ENCODE assay signal across 18 cellular contexts in the genomic region with DNA sequence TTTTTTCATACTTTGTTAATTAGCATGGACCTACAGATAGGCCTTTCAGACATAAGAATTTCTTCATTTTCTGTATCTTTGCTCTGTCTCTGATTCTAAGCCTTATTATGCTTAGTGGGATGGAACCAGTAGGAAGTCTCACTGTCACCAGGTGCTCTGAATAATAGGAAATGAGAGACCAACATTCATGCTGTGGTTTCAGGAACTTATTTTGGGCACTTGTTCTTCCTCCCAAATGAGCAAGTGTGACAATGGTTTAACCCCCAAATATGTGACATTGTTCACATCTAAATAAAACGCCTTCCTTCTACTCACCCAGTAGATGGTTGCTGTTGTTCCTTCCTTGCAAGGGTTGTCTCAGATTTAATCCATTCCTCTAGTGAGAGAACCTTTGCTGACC.
A peak's percentile ranks its signal among the peaks of the same experiment; 100 is the strongest.
DNase-seq lines count a peak whose midpoint lies in the region; ATAC-seq, FAIRE-seq and TF ChIP-seq lines count a peak whose summit lies in the region.
"Had no signal": no experiment of that assay in that cellular context is flagged by ENCODE, and none has a peak within 500 bp of the region (broad histone marks: within the 10 kb centered on the region; RNA-seq: fewer than 3 reads in every experiment).

No MANE protein-coding gene starts in this region.

- peak; percentile 21 for FAIRE-seq in GM18507 (lab: Jason Lieb, UNC)
- FAIRE-seq: endometrium, G401.6 had no signal

- DNase-seq in GM18507 (ENCODE audit: extremely low spot score, insufficient read length, low read depth) (no peak), NAMALWA (ENCODE audit: low spot score) (peak; percentile 6), myocyte (ENCODE audit: low read depth) (peak; percentile 81), NCI-H2227 (lab: John Stamatoyannopoulos, UW; ENCODE audit: unreplicated experiment) (no peak), adrenal gland (no peak), Right ventricle myocardium superior (no peak), NCI-H1417 treated with DMSO at 0.1 percent for 48 hours (lab: John Stamatoyannopoulos, UW) (no peak)
- DNase-seq: activated CD4-positive, alpha-beta T cell treated with anti-CD3 and anti-CD28 coated beads, Interleukin-2, amount 50 U/mL, for 48 hours; activated effector memory CD4-positive, alpha-beta T cell treated with Interleukin-2 at 50 U/mL for 16 hours; CD4-positive, CD25-positive, alpha-beta regulatory T cell; glutamatergic neuron had no signal

- WGBS in adrenal gland, 4 donors: 59 to 90% (median 70%) methylated on average over 1 of the region's 1 CpG

- no peaks in the 10 kb centered on the region for H3K36me3 ChIP-seq in adrenal gland (replicated peaks in 1 of 2)
- H3K36me3 ChIP-seq: cardiac muscle cell, HAP-1 had no signal

- no peaks in the 10 kb centered on the region for H3K27me3 ChIP-seq in adrenal gland
- H3K27me3 ChIP-seq: cardiac muscle cell had no signal

- H3K27ac ChIP-seq in adrenal gland: no peak overlapping the region
- H3K27ac ChIP-seq: cardiac muscle cell, KMS-11, RWPE1 had no signal

- no peak for TF ChIP-seq POLR2A in adrenal gland (IDR thresholded peaks at IDR 0.05)

- no peaks in the 10 kb centered on the region for H3K4me1 ChIP-seq in adrenal gland (replicated peaks in 1 of 2)
- H3K4me1 ChIP-seq: HAP-1 had no signal

- ATAC-seq in HG02623 (IDR thresholded peaks at IDR 0.05; ENCODE audit: unreplicated experiment) (peak; percentile 79), Right ventricle myocardium superior (ENCODE audit: poor library complexity) (no peak)

- intact Hi-C loops in adrenal gland (cut with DNase I): no loop called here
- intact Hi-C loops in Right ventricle myocardium superior (cut with DNase I): no loop called here

- no peak overlapping the region for H3K4me3 ChIP-seq in adrenal gland
- H3K4me3 ChIP-seq: cardiac muscle cell, HAP-1 had no signal

- TF ChIP-seq CTCF in adrenal gland (IDR thresholded peaks at IDR 0.05): no peak

- no peaks in the 10 kb centered on the region for H3K9me3 ChIP-seq in adrenal gland (replicated peaks in 1 of 3)
- H3K9me3 ChIP-seq: HAP-1 had no signal

Comparison
In these comparisons a context has a peak if more than half of its experiments do, and no peak if none do; other contexts are left out.
1. DNase-seq: peak in NAMALWA (single experiment) and myocyte (single experiment); none in GM18507 (single experiment), NCI-H2227 (single experiment), adrenal gland (0 of 7), Right ventricle myocardium superior (single experiment) and NCI-H1417 treated with DMSO at 0.1 percent for 48 hours (single experiment).